Comparison of ENCODE assay signal across 16 cellular contexts in the genomic region with DNA sequence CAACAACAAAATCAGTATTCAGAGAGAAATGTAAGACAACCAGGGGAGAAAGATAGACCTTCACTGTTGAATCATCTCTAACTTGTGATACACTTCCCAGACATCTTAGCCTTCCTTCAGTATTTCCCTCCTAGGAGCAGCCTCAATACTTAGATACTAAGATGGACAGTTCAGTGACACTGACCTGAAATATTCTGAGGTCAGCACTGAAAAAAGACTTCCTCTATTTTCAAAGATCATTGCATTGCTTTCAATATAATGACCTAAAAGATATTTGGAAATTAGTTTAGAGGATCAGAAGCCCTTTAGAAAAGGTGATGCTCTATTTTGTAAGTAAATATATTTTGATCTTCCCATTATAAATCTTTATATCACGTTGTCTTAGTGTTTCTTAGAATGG.
A peak's percentile ranks its signal among the peaks of the same experiment; 100 is the strongest.
DNase-seq lines count a peak whose midpoint lies in the region; ATAC-seq lines count a peak whose summit lies in the region.
"Had no signal": no experiment of that assay in that cellular context is flagged by ENCODE, and none has a peak within 500 bp of the region (broad histone marks: within the 10 kb centered on the region; RNA-seq: fewer than 3 reads in every experiment).

No MANE protein-coding gene starts in this region.

- H3K27ac Mint-ChIP-seq in activated T-cell treated with anti-CD3 and anti-CD28 coated beads, Interleukin-2, amount 50 U/mL, for 72 hours, result peak overlapping the region; percentile 66
- H3K27ac Mint-ChIP-seq: CD4-positive, CD25-positive, alpha-beta regulatory T cell had no signal

- peaks cover 14 to 26% of the 10 kb centered on the region in 2 donors for H3K36me3 Mint-ChIP-seq in activated T-cell treated with anti-CD3 and anti-CD28 coated beads, Interleukin-2, amount 50 U/mL, for 72 hours (ENCODE audit: insufficient read depth in 2 of 2)
- H3K36me3 Mint-ChIP-seq: CD4-positive, CD25-positive, alpha-beta regulatory T cell had no signal

- H3K4me3 Mint-ChIP-seq in activated T-cell treated with anti-CD3 and anti-CD28 coated beads, Interleukin-2, amount 50 U/mL, for 72 hours, result peak overlapping the region; percentile 23 to 39
- H3K4me3 Mint-ChIP-seq: CD4-positive, CD25-positive, alpha-beta regulatory T cell had no signal

- H3K27me3 Mint-ChIP-seq in activated T-cell treated with anti-CD3 and anti-CD28 coated beads, Interleukin-2, amount 50 U/mL, for 72 hours (ENCODE audit: low read depth), result no peaks in the 10 kb centered on the region
- H3K27me3 Mint-ChIP-seq: CD4-positive, CD25-positive, alpha-beta regulatory T cell had no signal

- DNase-seq in activated T-cell treated with anti-CD3 and anti-CD28 coated beads, Interleukin-2, amount 50 U/mL, for 72 hours, result no peak
- DNase-seq in activated T-cell treated with anti-CD3 and anti-CD28 coated beads, Interleukin-2, amount 50 U/mL, for 1 hour, result no peak
- DNase-seq in ELR (ENCODE audit: low read depth) (peak; percentile 17), MV-4-11 (lab: John Stamatoyannopoulos, UW) (peak; percentile 31), kidney tubule cell (ENCODE audit: low spot score) (peak; percentile 29), hippocampal formation (lab: John Stamatoyannopoulos, UW) (no peak), NCI-H2081 (lab: John Stamatoyannopoulos, UW) (no peak)
- DNase-seq: Caco-2; CD4-positive, CD25-positive, alpha-beta regulatory T cell; NCI-H1048; NCI-H2081 treated with DMSO at 0.1 percent for 48 hours; NCI-H510A; Peyer's patch; Right ventricle myocardium superior had no signal

- H3K9me3 Mint-ChIP-seq in activated T-cell treated with anti-CD3 and anti-CD28 coated beads, Interleukin-2, amount 50 U/mL, for 72 hours, result peaks cover 9% of the 10 kb centered on the region in 2 donors

- H3K4me1 Mint-ChIP-seq in activated T-cell treated with anti-CD3 and anti-CD28 coated beads, Interleukin-2, amount 50 U/mL, for 72 hours (ENCODE audit: low read depth), result peaks cover 91% of the 10 kb centered on the region

- ATAC-seq in activated T-cell treated with anti-CD3 and anti-CD28 coated beads, Interleukin-2, amount 50 U/mL, for 72 hours (replicated peaks in 1 of 2), result no peak
- ATAC-seq: HCT116, K562 had no signal

Comparison
In these comparisons a context has a peak if more than half of its experiments do, and no peak if none do; other contexts are left out.
1. DNase-seq: peak in ELR (single experiment), MV-4-11 (single experiment) and kidney tubule cell (single experiment); none in activated T-cell treated with anti-CD3 and anti-CD28 coated beads, Interleukin-2, amount 50 U/mL, for 72 hours (0 of 2), activated T-cell treated with anti-CD3 and anti-CD28 coated beads, Interleukin-2, amount 50 U/mL, for 1 hour (single experiment), hippocampal formation (0 of 2) and NCI-H2081 (0 of 2).